ENCODE assay signal across 28 cellular contexts in genomic region chr10:8726666-8727065, GRCh38.
"Had no signal": no experiment of that assay in that cellular context is flagged by ENCODE, and none has a peak within 500 bp of the region (broad histone marks: within the 10 kb centered on the region; RNA-seq: fewer than 3 reads in every experiment).

No MANE protein-coding gene starts in this region.

- DNase-seq: effector CD8-positive, alpha-beta T cell; endodermal cell; foreskin fibroblast; gastrocnemius medialis; head of caudate nucleus; kidney; left lung; mesenchymal stem cell; midbrain; naive thymus-derived CD8-positive, alpha-beta T cell; nephron progenitor cell; nucleus accumbens; stimulated activated CD4-positive, alpha-beta T cell treated with anti-CD3 and anti-CD28 coated beads, Interleukin-12 subunit alpha, Interleukin-12 subunit beta, amount 100 ng/mL, for 4 hours; stimulated activated CD4-positive, alpha-beta T cell treated with anti-CD3 and anti-CD28 coated beads, Interleukin-1b, Interleukin-23, amount 100 ng/mL, for 48 hours; stimulated activated CD4-positive, alpha-beta T cell treated with anti-CD3 and anti-CD28 coated beads, Interleukin-4, amount 100 ng/mL, for 1 hour; stimulated activated CD8-positive, alpha-beta memory T cell treated with anti-CD3 and anti-CD28 coated beads, Interleukin-4, amount 100 ng/mL, for 48 hours; stimulated activated naive CD4-positive, alpha-beta T cell; stimulated activated naive CD8-positive, alpha-beta T cell treated with anti-CD3 and anti-CD28 coated beads, Interleukin-15, amount 100 ng/mL, for 72 hours; trophoblast cell had no signal

- H3K4me3 ChIP-seq: gastrocnemius medialis, left lung, prostate gland, right atrium auricular region, smooth muscle cell, suprapubic skin, vagina had no signal

- H3K4me1 ChIP-seq: gastrocnemius medialis, left lung, prostate gland, right atrium auricular region, suprapubic skin, vagina had no signal

- H3K27ac ChIP-seq: epithelial cell of prostate, gastrocnemius medialis, left lung, prostate gland, right atrium auricular region, suprapubic skin, vagina had no signal

- H3K9me3 ChIP-seq: gastrocnemius medialis, prostate gland, suprapubic skin, vagina had no signal

- H3K4me1 Mint-ChIP-seq: endodermal cell; naive thymus-derived CD8-positive, alpha-beta T cell; stimulated activated naive CD8-positive, alpha-beta T cell treated with anti-CD3 and anti-CD28 coated beads, Interleukin-15, amount 100 ng/mL, for 72 hours had no signal

- H3K4me3 Mint-ChIP-seq: dendritic cell treated with granulocyte-macrophage colony-stimulating factor and Interleukin-4, amounts not matched to agents 40 ng/mL and 50 ng/mL, for 4 days; endodermal cell; naive thymus-derived CD8-positive, alpha-beta T cell; stimulated activated naive CD8-positive, alpha-beta T cell treated with anti-CD3 and anti-CD28 coated beads, Interleukin-15, amount 100 ng/mL, for 72 hours had no signal

- ATAC-seq: esophagus mucosa; gastrocnemius medialis; left lung; naive thymus-derived CD8-positive, alpha-beta T cell; sciatic nerve; stimulated activated naive CD8-positive, alpha-beta T cell treated with anti-CD3 and anti-CD28 coated beads, Interleukin-15, amount 100 ng/mL, for 72 hours had no signal

- H3K27ac Mint-ChIP-seq: dendritic cell treated with granulocyte-macrophage colony-stimulating factor and Interleukin-4, amounts not matched to agents 40 ng/mL and 50 ng/mL, for 4 days; endodermal cell; naive thymus-derived CD8-positive, alpha-beta T cell; stimulated activated naive CD8-positive, alpha-beta T cell treated with anti-CD3 and anti-CD28 coated beads, Interleukin-15, amount 100 ng/mL, for 72 hours had no signal

- H3K9me3 Mint-ChIP-seq: endodermal cell had no signal

- H3K4me2 ChIP-seq: smooth muscle cell had no signal

- FAIRE-seq: kidney had no signal

- H3K27me3 Mint-ChIP-seq: dendritic cell treated with granulocyte-macrophage colony-stimulating factor and Interleukin-4, amounts not matched to agents 40 ng/mL and 50 ng/mL, for 4 days; stimulated activated naive CD8-positive, alpha-beta T cell treated with anti-CD3 and anti-CD28 coated beads, Interleukin-15, amount 100 ng/mL, for 72 hours had no signal

- H3K36me3 ChIP-seq: gastrocnemius medialis, left lung, prostate gland, right atrium auricular region, suprapubic skin, vagina had no signal

- H3K27me3 ChIP-seq: gastrocnemius medialis, left lung, suprapubic skin, vagina had no signal
